In the genomic region with DNA sequence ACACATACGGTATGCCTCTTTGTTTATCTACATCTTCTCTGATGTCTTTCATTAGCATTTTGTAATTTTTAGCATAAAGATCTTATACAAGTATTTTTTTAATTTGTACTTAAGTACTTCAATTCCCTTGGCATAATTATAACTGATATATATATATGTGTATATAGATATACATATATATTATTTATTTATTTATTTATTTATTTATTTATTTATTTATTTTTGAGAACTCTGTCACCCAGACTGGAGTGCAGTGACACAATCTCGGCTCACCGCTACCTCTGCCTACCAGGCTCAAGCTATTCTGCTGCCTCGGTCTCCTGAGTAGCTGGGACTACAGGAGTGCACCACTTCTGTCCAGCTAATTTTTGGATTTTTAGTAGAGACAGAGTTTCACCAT, we compare ENCODE assay signal across 34 cellular contexts.
"Had no signal": no experiment of that assay in that cellular context is flagged by ENCODE, and none has a peak within 500 bp of the region (broad histone marks: within the 10 kb centered on the region; RNA-seq: fewer than 3 reads in every experiment).

No MANE protein-coding gene starts in this region.

- H3K4me3 ChIP-seq: MG63 had no signal

- DNase-seq: Karpas-422, Kasumi-1, MG63, MM.1S, MV-4-11, NCI-H1048, NCI-H1092, NCI-H1092 treated with DMSO at 0.1 percent for 48 hours, NCI-H1105, NCI-H1105 treated with DMSO at 0.1 percent for 48 hours, NCI-H1417, NCI-H1417 treated with DMSO at 0.1 percent for 48 hours, NCI-H1436, NCI-H1436 treated with DMSO at 0.1 percent for 48 hours, NCI-H146, NCI-H1694, NCI-H1694 treated with DMSO at 0.1 percent for 48 hours, NCI-H187, NCI-H187 treated with DMSO at 0.1 percent for 48 hours, NCI-H1930, NCI-H2029, NCI-H2029 treated with DMSO at 0.1 percent for 48 hours, NCI-H2081, NCI-H2081 treated with DMSO at 0.1 percent for 48 hours, NCI-H2107, NCI-H2171, NCI-H2171 treated with DMSO at 0.1 percent for 48 hours, NCI-H2227 treated with DMSO at 0.1 percent for 48 hours, NCI-H226, NCI-H345, NCI-H446, NCI-H446 treated with DMSO at 0.1 percent for 48 hours, NCI-H510A, NCI-H510A treated with DMSO at 0.1 percent for 48 hours had no signal

- H3K36me3 ChIP-seq: MG63 had no signal

- H3K9me3 ChIP-seq: MG63 had no signal
